ENCODE assay signal across 7 cellular contexts in the genomic region with DNA sequence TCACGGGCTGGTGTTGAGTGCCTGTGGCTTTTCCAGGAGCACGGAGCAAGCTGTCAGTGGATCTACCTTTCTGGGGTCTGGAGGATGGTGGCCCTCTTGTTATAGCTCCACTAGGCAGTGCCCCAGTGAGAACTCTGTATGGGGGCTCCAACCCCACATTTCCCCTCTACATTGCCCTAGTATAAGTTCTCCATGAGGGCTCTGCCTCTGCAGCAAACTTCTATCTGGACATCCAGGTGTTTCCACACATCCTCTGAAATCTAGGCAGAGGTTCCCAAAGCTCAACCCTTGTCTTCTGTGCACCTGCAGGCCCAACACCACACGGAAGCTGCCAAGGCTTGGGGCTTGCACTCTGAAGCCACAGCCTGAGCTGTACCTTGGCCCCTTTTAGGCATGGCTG.
"Had no signal": no experiment of that assay in that cellular context is flagged by ENCODE, and none has a peak within 500 bp of the region (broad histone marks: within the 10 kb centered on the region; RNA-seq: fewer than 3 reads in every experiment).

No MANE protein-coding gene starts in this region.

- FAIRE-seq: G401.6, GM12891, GM12892, GM18507, GM19239 had no signal

- DNase-seq: GDM1, GF-D8 had no signal
